1 cellular context compared by ENCODE assay signal in genomic region chr17:68101075-68101991, GRCh38.
TF ChIP-seq lines count a peak whose summit lies in the region.

No MANE protein-coding gene starts in this region.

TF ChIP-seq in HEK293, 187 proteins besides CTCF, POLR2A, EP300 and RAD21 (continued from another document):
- TF ChIP-seq BCL6B (tag by site-specific recombination; IDR thresholded peaks at IDR 0.05), result no peak
- no peak for TF ChIP-seq ZNF571 (tag by site-specific recombination; IDR thresholded peaks at IDR 0.05)
- TF ChIP-seq ZNF449 (tag by site-specific recombination; IDR thresholded peaks at IDR 0.05), result no peak
- no peak for TF ChIP-seq ZNF843 (tag by site-specific recombination; IDR thresholded peaks at IDR 0.05)
- TF ChIP-seq BCL11B (tag by site-specific recombination; IDR thresholded peaks at IDR 0.05; ENCODE audit: low read depth), result 0 out of 2 replicates have a peak, but pooled peaks have one; percentile 20
- no peak for TF ChIP-seq ZNF202 (tag by site-specific recombination; IDR thresholded peaks at IDR 0.05; ENCODE audit: borderline replicate concordance)
- peak; percentile 60; the same call in 1 of the 2 replicates for TF ChIP-seq ZNF660 (tag by site-specific recombination; IDR thresholded peaks at IDR 0.05)
- 0 out of 2 replicates have a peak, but pooled peaks have one; percentile 8 for TF ChIP-seq ZNF341 (tag by site-specific recombination; IDR thresholded peaks at IDR 0.05; ENCODE audit: low read depth)
- peak; percentile 47; the same call in 1 of the 2 replicates for TF ChIP-seq ZXDB (tag by site-specific recombination; IDR thresholded peaks at IDR 0.05)
